10 cellular contexts compared by ENCODE assay signal in the genomic region with DNA sequence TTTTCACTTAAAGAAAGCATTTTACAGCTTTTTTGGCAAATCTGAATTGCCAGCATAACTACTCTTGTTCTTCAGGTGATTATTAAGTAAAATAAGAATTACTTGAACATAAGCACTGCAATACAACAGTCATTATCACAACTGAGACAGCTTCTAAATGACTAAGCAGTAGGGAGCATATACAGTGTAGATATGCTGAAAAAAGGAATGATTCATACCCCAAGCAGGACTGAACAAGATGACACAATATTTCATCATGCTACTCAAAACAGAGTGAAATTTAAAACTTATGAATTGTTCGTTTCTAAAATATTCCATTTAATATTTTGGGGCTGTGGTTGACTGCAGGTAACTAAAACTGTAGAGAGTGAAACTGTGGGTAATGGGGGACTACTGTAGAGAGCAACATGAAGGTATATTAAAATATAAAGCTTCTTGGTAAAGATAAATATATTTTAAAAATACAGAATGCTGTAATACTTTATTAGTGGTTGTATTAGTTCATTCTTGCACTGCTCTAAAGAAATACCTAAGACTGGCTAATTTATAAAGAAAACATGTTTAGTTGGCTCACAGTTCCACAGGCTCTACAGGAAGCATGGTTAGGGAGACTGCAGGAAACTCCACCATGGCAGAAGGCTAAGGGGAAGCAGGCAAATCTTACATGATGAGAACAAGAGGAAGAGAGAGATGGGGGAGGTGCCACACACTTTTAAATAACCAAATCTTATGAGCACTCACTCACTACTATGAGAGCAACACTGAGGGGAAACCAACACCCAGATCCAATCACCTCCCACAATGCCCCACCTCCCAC.
DNase-seq lines count a peak whose midpoint lies in the region; ATAC-seq and TF ChIP-seq lines count a peak whose summit lies in the region.
"Had no signal": no experiment of that assay in that cellular context is flagged by ENCODE, and none has a peak within 500 bp of the region (broad histone marks: within the 10 kb centered on the region; RNA-seq: fewer than 3 reads in every experiment).

No MANE protein-coding gene starts in this region.

- no peak overlapping the region for H3K27ac Mint-ChIP-seq in activated T-helper 2 cell treated with anti-CD3 and anti-CD28 coated beads, Interferon-gamma antibody, Interleukin-2, Interleukin-4, amounts not matched to agents 10 μg/mL and 5 μg/mL and 100 μg/mL, durations not matched to agents 14 hours and 24 hours and 36 hours

- H3K4me1 Mint-ChIP-seq in activated T-helper 2 cell treated with anti-CD3 and anti-CD28 coated beads, Interferon-gamma antibody, Interleukin-2, Interleukin-4, amounts not matched to agents 10 μg/mL and 5 μg/mL and 100 μg/mL, durations not matched to agents 14 hours and 24 hours and 36 hours (ENCODE audit: low read depth) = no peaks in the 10 kb centered on the region

- ATAC-seq in HG02571 (IDR thresholded peaks at IDR 0.05; ENCODE audit: unreplicated experiment) = peak; percentile 64

- CTCF ChIA-PET in HEK293T (lab: Yijun Ruan, JAX) = no interaction called here

- DNase-seq in GM03348 (ENCODE audit: low spot score) (peak; percentile 61), OCI-M1 (lab: John Stamatoyannopoulos, UW) (peak; percentile 89), foreskin fibroblast (peak; percentile 61 to 83), HEK293T (ENCODE audit: extremely low spot score) (no peak), NCI-H510A treated with DMSO at 0.1 percent for 48 hours (lab: John Stamatoyannopoulos, UW) (no peak), midbrain (lab: John Stamatoyannopoulos, UW) (no peak)
- DNase-seq in activated T-helper 2 cell treated with anti-CD3 and anti-CD28 coated beads, Interferon-gamma antibody, Interleukin-2, Interleukin-4, amounts not matched to agents 10 μg/mL and 5 μg/mL and 100 μg/mL, durations not matched to agents 14 hours and 24 hours and 36 hours (ENCODE audit: low spot score) = no peak
- DNase-seq: islet precursor cell had no signal

- H3K27me3 Mint-ChIP-seq in activated T-helper 2 cell treated with anti-CD3 and anti-CD28 coated beads, Interferon-gamma antibody, Interleukin-2, Interleukin-4, amounts not matched to agents 10 μg/mL and 5 μg/mL and 100 μg/mL, durations not matched to agents 14 hours and 24 hours and 36 hours (ENCODE audit: low read depth) = no peaks in the 10 kb centered on the region
- H3K27me3 Mint-ChIP-seq: IgD-negative memory B cell had no signal

- peaks cover 35% of the 10 kb centered on the region for H3K9me3 Mint-ChIP-seq in activated T-helper 2 cell treated with anti-CD3 and anti-CD28 coated beads, Interferon-gamma antibody, Interleukin-2, Interleukin-4, amounts not matched to agents 10 μg/mL and 5 μg/mL and 100 μg/mL, durations not matched to agents 14 hours and 24 hours and 36 hours

- no peak overlapping the region for H3K4me3 ChIP-seq in foreskin fibroblast (ENCODE audit: low read depth in 1 of 2, low read length in 2 of 2)

- POLR2A ChIA-PET in HEK293T (lab: Yijun Ruan, JAX) = no interaction called here

- TF ChIP-seq CTCF in foreskin fibroblast (IDR thresholded peaks at IDR 0.05; ENCODE audit: low read depth, low read length) = no peak

- intact Hi-C loops in activated T-helper 2 cell treated with anti-CD3 and anti-CD28 coated beads, Interferon-gamma antibody, Interleukin-2, Interleukin-4, amounts not matched to agents 10 μg/mL and 5 μg/mL and 100 μg/mL, durations not matched to agents 14 hours and 24 hours and 36 hours (cut with micrococcal nuclease) = no loop called here

- no peak overlapping the region for H3K4me3 Mint-ChIP-seq in activated T-helper 2 cell treated with anti-CD3 and anti-CD28 coated beads, Interferon-gamma antibody, Interleukin-2, Interleukin-4, amounts not matched to agents 10 μg/mL and 5 μg/mL and 100 μg/mL, durations not matched to agents 14 hours and 24 hours and 36 hours (ENCODE audit: low read depth)
- H3K4me3 Mint-ChIP-seq: IgD-negative memory B cell had no signal

- no peaks in the 10 kb centered on the region for H3K36me3 Mint-ChIP-seq in activated T-helper 2 cell treated with anti-CD3 and anti-CD28 coated beads, Interferon-gamma antibody, Interleukin-2, Interleukin-4, amounts not matched to agents 10 μg/mL and 5 μg/mL and 100 μg/mL, durations not matched to agents 14 hours and 24 hours and 36 hours (ENCODE audit: low read depth)

TF ChIP-seq in HEK293T, 16 proteins besides CTCF, POLR2A, EP300 and RAD21:
- TF ChIP-seq CTBP1 (IDR thresholded peaks at IDR 0.05; ENCODE audit: borderline replicate concordance) = no peak
- TF ChIP-seq FOXA1 (IDR thresholded peaks at IDR 0.05) = no peak
- TF ChIP-seq L3MBTL2 (conservative IDR thresholded peaks at IDR 0.05) = no peak
- no peak for TF ChIP-seq SP1 (IDR thresholded peaks at IDR 0.05)
- no peak for TF ChIP-seq FOXM1 (IDR thresholded peaks at IDR 0.05; ENCODE audit: borderline replicate concordance)
- no peak for TF ChIP-seq TARDBP (IDR thresholded peaks at IDR 0.05)
- TF ChIP-seq ARNT (IDR thresholded peaks at IDR 0.05) = no peak
- TF ChIP-seq LEF1 (IDR thresholded peaks at IDR 0.05; ENCODE audit: borderline replicate concordance) = no peak

Comparison
In these comparisons a context has a peak if more than half of its experiments do, and no peak if none do; other contexts are left out.
1. DNase-seq: peak in GM03348 (single experiment), OCI-M1 (single experiment) and foreskin fibroblast (2 of 2); none in HEK293T (single experiment), activated T-helper 2 cell treated with anti-CD3 and anti-CD28 coated beads, Interferon-gamma antibody, Interleukin-2, Interleukin-4, amounts not matched to agents 10 μg/mL and 5 μg/mL and 100 μg/mL, durations not matched to agents 14 hours and 24 hours and 36 hours (single experiment), NCI-H510A treated with DMSO at 0.1 percent for 48 hours (single experiment) and midbrain (single experiment).